ENCODE assay signal across 5 cellular contexts in the genomic region with DNA sequence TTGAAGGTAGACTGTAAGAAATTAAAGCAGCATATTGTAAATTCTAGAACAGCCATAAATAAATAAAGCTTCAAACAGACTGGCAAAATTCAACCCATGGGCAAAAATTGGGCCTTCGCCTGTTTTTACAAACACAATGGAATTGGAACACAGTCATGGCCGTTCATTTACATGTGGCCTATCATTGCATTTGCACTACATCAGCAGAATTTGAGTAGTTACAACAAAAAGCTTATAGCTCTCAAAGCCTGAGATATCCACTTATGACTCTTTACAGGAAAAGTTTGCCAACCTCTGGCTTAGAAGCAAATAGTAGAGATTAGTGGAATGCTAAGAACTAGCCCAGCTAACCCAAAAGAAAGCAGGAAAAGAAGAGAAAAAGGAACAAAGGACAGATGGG.
"Had no signal": no experiment of that assay in that cellular context is flagged by ENCODE, and none has a peak within 500 bp of the region (broad histone marks: within the 10 kb centered on the region; RNA-seq: fewer than 3 reads in every experiment).

No MANE protein-coding gene starts in this region.

- H3K4me2 ChIP-seq: GM23338, KMS-11 had no signal

- ATAC-seq: GM23338 had no signal

- H3K27ac Mint-ChIP-seq: GM23338, H9 had no signal

- H3K4me3 ChIP-seq: GM23338 had no signal

- H3K27ac ChIP-seq: KMS-11 had no signal

- H3K4me1 Mint-ChIP-seq: GM23338 had no signal

- H3K4me3 Mint-ChIP-seq: GM23338, H9 had no signal

- DNase-seq: H9 had no signal

- FAIRE-seq: H54, HTR-8/SVneo had no signal

- H2AFZ ChIP-seq: GM23338 had no signal

- H3K9ac ChIP-seq: KMS-11 had no signal
